In the genomic region with DNA sequence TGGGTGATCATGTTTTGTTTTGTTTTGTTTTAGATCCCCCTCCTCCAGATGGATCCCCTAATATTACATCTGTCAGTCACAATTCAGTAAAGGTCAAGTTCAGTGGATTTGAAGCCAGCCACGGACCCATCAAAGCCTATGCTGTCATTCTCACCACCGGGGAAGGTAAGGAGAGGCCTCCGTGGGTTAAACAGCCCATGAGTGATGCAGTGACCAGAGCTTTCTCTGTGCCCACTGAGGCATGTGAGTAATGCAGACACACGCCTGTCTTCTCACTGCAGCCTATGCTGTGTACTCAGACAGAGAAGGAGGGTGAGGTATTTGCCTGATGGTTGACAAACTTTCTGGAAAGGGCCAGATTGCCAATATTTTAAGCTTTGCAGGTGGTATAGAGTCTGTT, we compare ENCODE assay signal across 18 cellular contexts.
"Had no signal": no experiment of that assay in that cellular context is flagged by ENCODE, and none has a peak within 500 bp of the region (broad histone marks: within the 10 kb centered on the region; RNA-seq: fewer than 3 reads in every experiment).

No MANE protein-coding gene starts in this region.

- H3K27me3 Mint-ChIP-seq: activated T-cell treated with anti-CD3 and anti-CD28 coated beads, Interleukin-2, amount 50 U/mL, for 24 hours had no signal

- H3K4me3 Mint-ChIP-seq: activated T-cell treated with anti-CD3 and anti-CD28 coated beads, Interleukin-2, amount 50 U/mL, for 24 hours; nephron progenitor cell had no signal

- ATAC-seq: foreskin keratinocyte, mucosa of descending colon, pancreas had no signal

- H3K27ac Mint-ChIP-seq: activated T-cell treated with anti-CD3 and anti-CD28 coated beads, Interleukin-2, amount 50 U/mL, for 24 hours; nephron progenitor cell had no signal

- H3K9me3 Mint-ChIP-seq: activated T-cell treated with anti-CD3 and anti-CD28 coated beads, Interleukin-2, amount 50 U/mL, for 24 hours; nephron progenitor cell had no signal

- DNase-seq: activated CD4-positive, alpha-beta T cell treated with anti-CD3 and anti-CD28 coated beads for 4 hours; activated CD4-positive, alpha-beta T cell treated with anti-CD3 and anti-CD28 coated beads, Interleukin-2, amount 50 U/mL, for 48 hours; activated CD8-positive, alpha-beta memory T cell treated with anti-CD3 and anti-CD28 coated beads, Interleukin-2, amount 50 U/mL, for 48 hours; activated gamma-delta T cell treated with Interleukin-2 at 50 U/mL for 16 hours; activated naive CD4-positive, alpha-beta T cell treated with anti-CD3 and anti-CD28 coated beads, Interleukin-2, amount 50 U/mL, for 16 hours; activated T-cell treated with anti-CD3 and anti-CD28 coated beads, Interleukin-2, amount 50 U/mL, for 24 hours; amygdala; dermis blood vessel endothelial cell; effector CD4-positive, alpha-beta T cell; foreskin keratinocyte; kidney glomerular epithelial cell; left ventricle myocardium inferior; mucosa of descending colon; nephron progenitor cell; pancreas; spleen; stimulated activated naive CD4-positive, alpha-beta T cell treated with Interleukin-2 at 50 U/mL for 16 hours; T-helper 1 cell had no signal
